ENCODE assay signal across 24 cellular contexts in the genomic region with DNA sequence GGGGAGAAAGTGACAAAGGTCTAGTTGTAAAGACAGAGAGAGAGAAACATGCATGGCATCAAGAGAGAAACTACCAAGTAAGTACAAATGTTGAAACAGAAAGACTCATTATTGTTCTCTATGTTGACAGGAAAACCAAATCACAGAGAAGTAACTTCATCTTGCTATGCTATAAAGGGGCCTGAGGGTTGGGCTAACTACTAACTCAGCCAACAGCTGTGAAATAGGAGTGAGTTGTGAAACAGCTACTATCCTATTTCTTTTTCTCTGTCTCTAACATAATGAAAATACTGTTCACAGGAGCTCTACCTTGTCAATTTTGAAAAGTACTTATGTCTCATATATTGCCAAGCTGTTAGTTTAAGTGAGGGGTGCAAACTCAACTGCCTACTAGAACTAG.
"Had no signal": no experiment of that assay in that cellular context is flagged by ENCODE, and none has a peak within 500 bp of the region (broad histone marks: within the 10 kb centered on the region; RNA-seq: fewer than 3 reads in every experiment).

No MANE protein-coding gene starts in this region.

- FAIRE-seq: HepG2, RCC 7860 had no signal

- DNase-seq: IMR-90, Karpas-422, KG1, MG63, NCI-H1092, NCI-H1105 treated with DMSO at 0.1 percent for 48 hours, NCI-H1436, NCI-H187, NCI-H2029, NCI-H2081 treated with DMSO at 0.1 percent for 48 hours, NCI-H2171, NCI-H226, NCI-H446, NCI-H510A, NCI-H524 treated with DMSO at 0.1 percent for 48 hours, NCI-H69, NCI-H774, RPMI8226, SHP77, SK-N-SH, SW 1271, T-cell had no signal

- H3K27me3 ChIP-seq: MG63 had no signal

- ATAC-seq: HepG2, T-cell had no signal

- H3K36me3 ChIP-seq: MG63 had no signal

- H3K4me3 ChIP-seq: MG63 had no signal
